9 cellular contexts compared by ENCODE assay signal in the genomic region with DNA sequence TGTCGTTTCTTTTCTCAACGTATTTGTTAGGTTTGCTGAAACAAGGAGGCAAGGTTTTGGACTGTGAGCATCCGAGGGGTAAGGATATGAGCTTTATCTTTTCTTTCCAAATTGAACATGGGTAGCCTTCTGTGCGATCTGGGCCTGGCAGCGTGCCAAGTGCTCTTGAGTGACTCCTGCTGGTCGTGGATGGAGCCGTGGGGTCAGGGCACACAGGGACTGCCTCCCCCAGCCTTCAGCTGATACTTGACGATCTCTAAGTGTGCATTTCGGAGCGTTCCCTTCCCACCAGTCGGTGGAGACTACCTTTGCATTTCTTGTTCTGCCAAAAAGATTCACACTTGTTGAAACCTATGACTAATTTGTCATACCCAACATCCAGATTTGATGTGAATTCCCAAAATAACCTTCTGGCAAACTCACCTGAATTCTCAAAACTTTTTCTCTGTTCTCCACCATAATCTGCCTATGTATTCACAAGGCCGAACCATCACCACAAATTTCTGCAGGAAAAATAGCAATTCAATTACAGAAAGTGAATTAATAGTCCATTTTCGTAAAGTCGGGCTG. TPM values are rescaled to one million over a fixed set of nuclear protein-coding genes. Genes with fewer than 3 reads are reported as not detected.
DNase-seq lines count a peak whose midpoint lies in the region; ATAC-seq, FAIRE-seq and TF ChIP-seq lines count a peak whose summit lies in the region.
"Had no signal": no experiment of that assay in that cellular context is flagged by ENCODE, and none has a peak within 500 bp of the region (broad histone marks: within the 10 kb centered on the region; RNA-seq: fewer than 3 reads in every experiment).

No MANE protein-coding gene starts in this region.

- POLR2A ChIA-PET in HepG2 (lab: Yijun Ruan, JAX) = no interaction called here

- WGBS in HepG2 (ENCODE audit: low lambda C conversion rate) = 58% methylated on average over 13 of the region's 14 CpGs

- no peak for FAIRE-seq in HepG2 (lab: Jason Lieb, UNC)

- H3K9me3 ChIP-seq in HepG2 (ENCODE audit: low read length) = no peaks in the 10 kb centered on the region

- no peak overlapping the region for H2AFZ ChIP-seq in HepG2 (ENCODE audit: low read length)

- no peak overlapping the region for H3K4me2 ChIP-seq in HepG2 (ENCODE audit: low read depth, low read length)

- no peaks in the 10 kb centered on the region for H4K20me1 ChIP-seq in HepG2 (ENCODE audit: insufficient read depth, low read length)

- no peaks in the 10 kb centered on the region for H3K79me2 ChIP-seq in HepG2 (ENCODE audit: insufficient read depth, low read length)

- no TSS peak for BruUV-seq in HepG2 (replicated peaks; lab: Mats Ljungman, UMichigan)

- ATAC-seq in HepG2 (peak; percentile 30; the same call in 2 of the 3 replicates), GM19455 (IDR thresholded peaks at IDR 0.05; ENCODE audit: unreplicated experiment) (no peak), HG03354 (IDR thresholded peaks at IDR 0.05; ENCODE audit: poor library complexity, severe bottlenecking, unreplicated experiment) (no peak)

- no peaks in the 10 kb centered on the region for H3K36me3 ChIP-seq in HepG2 (replicated peaks in 1 of 2; ENCODE audit: control insufficient read depth in 1 of 2, insufficient read depth in 2 of 2, low read length in 2 of 2)

- TF ChIP-seq CTCF in HepG2 (CRISPR knock-in tag; IDR thresholded peaks at IDR 0.05) = peak; percentile 41; the same call in 1 of the 2 replicates

- TF ChIP-seq POLR2A in HepG2 (IDR thresholded peaks at IDR 0.05; ENCODE audit: insufficient read depth in 1 of 2, low read depth in 2 of 2, low read length in 2 of 2) = no peak

- no peak for TF ChIP-seq EP300 in HepG2 (IDR thresholded peaks at IDR 0.05; ENCODE audit: low read depth in 2 of 2, low read length in 2 of 2)
- no peak for TF ChIP-seq EP300 in HepG2 (CRISPR knock-in tag; IDR thresholded peaks at IDR 0.05; ENCODE audit: borderline replicate concordance)

- peak; percentile 20 for DNase-seq in G401 (ENCODE audit: low spot score)
- peak; percentile 50 for DNase-seq in NCI-H69 (lab: John Stamatoyannopoulos, UW)
- peak; percentile 50 for DNase-seq in activated naive CD4-positive, alpha-beta T cell treated with anti-CD3 and anti-CD28 coated beads, Interleukin-2, amount 50 U/mL, for 16 hours
- peak; percentile 9 for DNase-seq in HepG2 (ENCODE audit: low spot score)
- DNase-seq in stimulated activated CD8-positive, alpha-beta memory T cell treated with anti-CD3 and anti-CD28 coated beads, Interleukin-7, amount 100 ng/mL, for 24 hours (ENCODE audit: low read depth) = peak; percentile 11
- DNase-seq in inferior parietal cortex (ENCODE audit: extremely low spot score) = no peak

- peaks cover 11% of the 10 kb centered on the region for H3K4me1 ChIP-seq in HepG2 (ENCODE audit: insufficient read depth, low read length)

- TF ChIP-seq RAD21 in HepG2 (CRISPR knock-in tag; IDR thresholded peaks at IDR 0.05) = no peak

- no peaks in the 10 kb centered on the region for H3K27me3 ChIP-seq in HepG2 (ENCODE audit: control insufficient read depth in 1 of 2, insufficient read depth in 2 of 2, low read length in 2 of 2)

- no peak overlapping the region for H3K4me3 ChIP-seq in HepG2 (replicated peaks in 1 of 3; ENCODE audit: insufficient read depth in 1 of 3, low read depth in 2 of 3, low read length in 3 of 3)

- H3K27ac ChIP-seq in HepG2 (ENCODE audit: extremely low read length, insufficient read depth, low read length) = no peak overlapping the region

- intact Hi-C loops in HepG2 (cut with micrococcal nuclease; ENCODE audit: unreplicated experiment) = no loop called here

- CTCF ChIA-PET in HepG2 (lab: Yijun Ruan, JAX; ENCODE audit: low intra/inter-chr PET ratio, low total read pairs) = no interaction called here

- in situ Hi-C loops in G401 (cut with HindIII; ENCODE audit: low sequenced_read_pairs) = loop anchor here (25.0 kb wide), 1 partner anchor 123 kb away; no protein-coding TSS in a partner anchor
- in situ Hi-C loops in HepG2 (cut with HindIII; ENCODE audit: extremely low pct_ligation_motif_present, low pct_unique_long_range_greater_than_20kb) = no loop called here

- no peak overlapping the region for H3K9ac ChIP-seq in HepG2 (ENCODE audit: insufficient read depth, low read depth, low read length)

TF ChIP-seq in HepG2, 621 proteins besides CTCF, POLR2A, EP300 and RAD21:
- TF ChIP-seq ZSCAN21 (CRISPR knock-in tag; IDR thresholded peaks at IDR 0.05; ENCODE audit: borderline replicate concordance) = no peak
- peak; percentile 44; the same call in 1 of the 2 replicates for TF ChIP-seq NFIC (IDR thresholded peaks at IDR 0.05; ENCODE audit: low read length)
- TF ChIP-seq NFIB (CRISPR knock-in tag; IDR thresholded peaks at IDR 0.05; ENCODE audit: borderline replicate concordance) = 0 out of 2 replicates have a peak, but pooled peaks have one; percentile 59
- TF ChIP-seq LCORL (IDR thresholded peaks at IDR 0.05) = peak; percentile 96
- TF ChIP-seq LCORL (CRISPR knock-in tag; IDR thresholded peaks at IDR 0.05) = no peak

RNA-seq across cellular contexts. Expression of gene CLMP, which starts 40.2 kb away (rescaled TPM):
- total RNA-seq in G401 (2014; rRNA removed; shearing (Covaris generic)) = 0.37 and 2.5 TPM in 2 replicates
- not detected in 2 replicates for total RNA-seq in HepG2 (2016; rRNA removed; fragmentation: Illumina TruSeq; extraction: Trizol)
- total RNA-seq in HepG2 (2016; cell fraction: cytosol; rRNA removed; fragmentation: Illumina TruSeq; extraction: Trizol; ENCODE audit: low read depth) = not detected in 2 replicates
- total RNA-seq in HepG2 (2016; cell fraction: insoluble cytoplasmic fraction; rRNA removed; fragmentation: Illumina TruSeq; extraction: Trizol) = not detected in 2 replicates
- not detected in 2 replicates for total RNA-seq in HepG2 (2016; cell fraction: membrane; rRNA removed; fragmentation: Illumina TruSeq; extraction: Trizol)
- total RNA-seq in HepG2 (2016; cell fraction: nucleus; rRNA removed; fragmentation: Illumina TruSeq; extraction: Trizol) = not detected in 2 replicates
- polyA plus RNA-seq in HepG2 (2011; rRNA removed) = not detected in 2 replicates
- not detected in 2 replicates for polyA plus RNA-seq in HepG2 (2011; cell fraction: cytosol; rRNA removed)
- polyA plus RNA-seq in HepG2 (2011; cell fraction: nucleus; rRNA removed) = not detected in 2 replicates
- polyA plus RNA-seq in HepG2 (2012) = not detected in 2 replicates
- polyA plus RNA-seq in HepG2 (2016; cell fraction: cytosol; fragmentation: Illumina TruSeq; extraction: Trizol; ENCODE audit: low read depth) = not detected in 2 replicates
- polyA plus RNA-seq in HepG2 (2016; cell fraction: insoluble cytoplasmic fraction; fragmentation: Illumina TruSeq; extraction: Trizol; ENCODE audit: low read depth) = not detected in 2 replicates
- polyA plus RNA-seq in HepG2 (2016; cell fraction: membrane; fragmentation: Illumina TruSeq; extraction: Trizol; ENCODE audit: low read depth) = not detected in 2 replicates
- not detected in 2 replicates for polyA plus RNA-seq in HepG2 (2016; cell fraction: nucleus; fragmentation: Illumina TruSeq; extraction: Trizol; ENCODE audit: insufficient read depth, low read depth)
- 64.2 TPM in 1 of 2 replicates, not detected in the other for polyA minus RNA-seq in HepG2 (2011; rRNA and poly(A)+ RNA removed; ENCODE audit: low replicate concordance)
- not detected in 2 replicates for polyA minus RNA-seq in HepG2 (2011; cell fraction: cytosol; rRNA and poly(A)+ RNA removed)
- 0.64 TPM in 1 of 2 replicates, not detected in the other for polyA minus RNA-seq in HepG2 (2011; cell fraction: nucleus; rRNA and poly(A)+ RNA removed)
- polyA plus RNA-seq: neural cell had no signal
